ENCODE assay signal across 8 cellular contexts in the genomic region with DNA sequence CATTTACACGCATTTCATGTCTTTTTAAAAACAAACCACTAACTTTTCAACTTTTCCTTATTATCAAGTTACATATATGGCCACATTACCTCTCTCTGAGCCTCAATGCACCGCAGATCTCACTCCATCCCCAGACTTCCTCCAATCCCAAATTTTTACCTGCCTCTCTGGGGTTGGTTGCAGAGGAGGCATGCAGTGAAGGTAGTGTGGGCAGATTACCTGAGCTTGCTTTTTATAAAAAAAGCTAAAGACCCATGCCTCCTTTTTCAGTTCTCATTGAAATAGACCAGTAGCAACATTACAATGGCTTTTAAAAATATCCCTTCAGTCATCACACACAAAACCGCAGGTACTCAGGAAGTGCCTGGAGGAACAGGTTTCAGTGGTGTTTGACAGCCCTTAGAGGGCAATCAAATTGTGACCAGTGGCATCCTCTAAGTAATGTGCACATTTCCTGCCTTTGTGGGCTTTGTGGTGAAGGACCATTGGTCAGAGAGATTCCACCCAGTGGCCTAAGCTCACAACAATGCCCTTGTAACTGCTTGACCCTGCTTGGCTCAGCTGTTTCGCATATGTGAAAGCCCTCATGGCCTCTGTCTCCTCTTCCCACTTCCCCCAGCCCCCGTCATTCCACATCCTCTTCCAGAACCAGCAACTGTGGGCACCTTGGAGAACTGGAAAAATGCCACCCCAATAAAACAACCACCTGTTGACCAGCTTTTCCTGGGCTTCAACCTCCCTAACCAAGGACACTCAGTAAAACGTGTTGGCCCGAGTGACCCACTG.
DNase-seq lines count a peak whose midpoint lies in the region; ATAC-seq and TF ChIP-seq lines count a peak whose summit lies in the region.

No MANE protein-coding gene starts in this region.

- peak overlapping the region; percentile 86 for H3K4me2 ChIP-seq in Loucy (ENCODE audit: low read depth, low read length, poor library complexity, severe bottlenecking)

- H3K27me3 ChIP-seq in Loucy (ENCODE audit: insufficient read depth, low read length, poor library complexity, severe bottlenecking) (no peaks in the 10 kb centered on the region), iPS-18a (ENCODE audit: control insufficient read depth, insufficient read depth, low read length) (no peaks in the 10 kb centered on the region), HAP-1 (ENCODE audit: low read depth) (no peaks in the 10 kb centered on the region)

- H3K4me3 ChIP-seq in HFF-Myc (replicated peaks; ENCODE audit: low read depth, low read length) (no peak overlapping the region), Loucy (ENCODE audit: low read length, poor library complexity, severe bottlenecking) (peak overlapping the region; percentile 58), iPS-18a (ENCODE audit: low read length) (peak overlapping the region; percentile 16), HAP-1 (no peak overlapping the region)

- H3K36me3 ChIP-seq in Loucy (ENCODE audit: insufficient read depth, low read length) (no peaks in the 10 kb centered on the region), iPS-18a (ENCODE audit: control insufficient read depth, low read depth, low read length) (no peaks in the 10 kb centered on the region), HAP-1 (replicated peaks) (no peaks in the 10 kb centered on the region)

- peak; percentile 14 for DNase-seq in HFF-Myc (ENCODE audit: extremely low read depth, low read depth)
- no peak for DNase-seq in NCI-H2081 (lab: John Stamatoyannopoulos, UW)
- DNase-seq in D341Med (ENCODE audit: low spot score): no peak
- DNase-seq in stimulated activated CD4-positive, alpha-beta T cell treated with anti-CD3 and anti-CD28 coated beads, Interleukin-12 subunit alpha, Interleukin-12 subunit beta, amount 100 ng/mL, for 4 hours: no peak
- DNase-seq in HAP-1 (ENCODE audit: low spot score in 2 of 2): no peak

- no peak overlapping the region for H2AFZ ChIP-seq in Loucy (ENCODE audit: low read length)

- H4K20me1 ChIP-seq in Loucy (ENCODE audit: insufficient read depth, low read length, poor library complexity, severe bottlenecking): no peaks in the 10 kb centered on the region

- peaks cover 31% of the 10 kb centered on the region for H3K4me1 ChIP-seq in Loucy (ENCODE audit: insufficient read depth, low read length, poor library complexity, severe bottlenecking)
- H3K4me1 ChIP-seq in iPS-18a (ENCODE audit: control insufficient read depth, low read depth, low read length): peaks cover 33% of the 10 kb centered on the region
- no peaks in the 10 kb centered on the region for H3K4me1 ChIP-seq in HAP-1

- TF ChIP-seq CTCF in HFF-Myc (IDR thresholded peaks at IDR 0.05; ENCODE audit: low read depth, low read length, missing control alignments) (no peak), Loucy (conservative IDR thresholded peaks at IDR 0.05; ENCODE audit: low read length) (no peak)

- no peaks in the 10 kb centered on the region for H3F3A ChIP-seq in Loucy (ENCODE audit: low read depth)

- H3K79me2 ChIP-seq in Loucy (ENCODE audit: insufficient read depth, low read length): no peaks in the 10 kb centered on the region

- H3K9me3 ChIP-seq in Loucy (ENCODE audit: insufficient read depth, low read depth, low read length) (no peaks in the 10 kb centered on the region), iPS-18a (ENCODE audit: control insufficient read depth, low read depth, low read length) (peaks cover 4% of the 10 kb centered on the region), HAP-1 (no peaks in the 10 kb centered on the region)

- H3K9ac ChIP-seq in Loucy (ENCODE audit: low read depth, low read length, poor library complexity, severe bottlenecking) (peak overlapping the region; percentile 35), iPS-18a (ENCODE audit: low read length) (no peak overlapping the region)

- in situ Hi-C loops in HAP-1 (cut with MboI; ENCODE audit: low sequenced_read_pairs): no loop called here

- no peaks in the 10 kb centered on the region for H3K9me2 ChIP-seq in Loucy (replicated peaks; ENCODE audit: low read depth, low read length)

- ATAC-seq in GM18858 (IDR thresholded peaks at IDR 0.05; ENCODE audit: unreplicated experiment): peak; percentile 89

- no peak overlapping the region for H3K27ac ChIP-seq in iPS-18a (ENCODE audit: low read length)

Comparison
In these comparisons a context has a peak if more than half of its experiments do, and no peak if none do; other contexts are left out.
1. H3K4me3 ChIP-seq: peak in Loucy (single experiment) and iPS-18a (single experiment); none in HFF-Myc (single experiment) and HAP-1 (single experiment).